ENCODE assay signal across 8 cellular contexts in genomic region chr9:38024036-38024681, GRCh38. TPM values are rescaled to one million over a fixed set of nuclear protein-coding genes. Genes with fewer than 3 reads are reported as not detected.
DNase-seq lines count a peak whose midpoint lies in the region; ATAC-seq and TF ChIP-seq lines count a peak whose summit lies in the region.

No MANE protein-coding gene starts in this region.

- in situ Hi-C loops in GM23248 (cut with MboI): no loop called here

- DNase-seq in GM23248 (peak; percentile 80), RPMI7951 (ENCODE audit: low read depth) (peak; percentile 77), foreskin fibroblast (peak; percentile 66 to 83), putamen (ENCODE audit: low spot score) (peak; percentile 89), NCI-H526 treated with DMSO at 0.1 percent for 48 hours (lab: John Stamatoyannopoulos, UW) (no peak), GOT3 (lab: John Stamatoyannopoulos, UW) (no peak), activated T-cell treated with anti-CD3 and anti-CD28 coated beads for 4 hours (no peak)

- no peaks in the 10 kb centered on the region for H3K9me2 ChIP-seq in GM23248 (ENCODE audit: insufficient read depth)

- no peaks in the 10 kb centered on the region for H4K20me1 ChIP-seq in GM23248 (ENCODE audit: insufficient read depth)

- H3K36me3 ChIP-seq in GM23248 (ENCODE audit: low read depth): no peaks in the 10 kb centered on the region

- peak overlapping the region; percentile 93 for H3K27ac ChIP-seq in GM23248

- no peak for ATAC-seq in HG02981 (IDR thresholded peaks at IDR 0.05; ENCODE audit: unreplicated experiment)

- H2AFZ ChIP-seq in GM23248: no peak overlapping the region

- no peak overlapping the region for H3K4me3 ChIP-seq in GM23248
- H3K4me3 ChIP-seq in foreskin fibroblast (ENCODE audit: low read depth in 1 of 2, low read length in 2 of 2): no peak overlapping the region

- peak overlapping the region; percentile 51 for H3K4me2 ChIP-seq in GM23248 (ENCODE audit: unreplicated experiment)

- H3K4me1 ChIP-seq in GM23248 (ENCODE audit: insufficient read depth): peaks cover 55% of the 10 kb centered on the region

- peak overlapping the region; percentile 54 for H3K9ac ChIP-seq in GM23248

- H3K9me3 ChIP-seq in GM23248 (ENCODE audit: low read depth): no peaks in the 10 kb centered on the region

- WGBS in GM23248 (ENCODE audit: low coverage in 1 of 2, low lambda C conversion rate in 2 of 2, missing lambda C conversion rate in 2 of 2), 2 experiments: 26 to 28% methylated on average over 7 of the region's 7 CpGs

- peaks cover 44% of the 10 kb centered on the region for H3F3A ChIP-seq in GM23248 (ENCODE audit: insufficient read depth)

- no peak for TF ChIP-seq CTCF in foreskin fibroblast (IDR thresholded peaks at IDR 0.05; ENCODE audit: low read depth, low read length)

- no peaks in the 10 kb centered on the region for H3K27me3 ChIP-seq in GM23248 (replicated peaks; ENCODE audit: insufficient read depth)

- H3K79me2 ChIP-seq in GM23248 (ENCODE audit: insufficient read depth): peaks cover 89% of the 10 kb centered on the region

RNA-seq across cellular contexts. Expression of gene SHB, which starts 44.9 kb away (rescaled TPM):
- total RNA-seq in GM23248 (2014; rRNA removed; shearing (Covaris generic)): 9.9 and 11.1 TPM in 2 replicates
- polyA plus RNA-seq in GM23248 (2016; fragmentation: Nextera tagmentation; extraction: Ambion mirVana): 3.9 and 4.4 TPM in 2 replicates
- total RNA-seq in RPMI7951 (2014; rRNA removed; shearing (Covaris generic)): 10.0 and 10.7 TPM in 2 replicates

Comparison
In these comparisons a context has a peak if more than half of its experiments do, and no peak if none do; other contexts are left out.
1. DNase-seq: peak in GM23248 (single experiment), RPMI7951 (single experiment), foreskin fibroblast (2 of 2) and putamen (single experiment); none in NCI-H526 treated with DMSO at 0.1 percent for 48 hours (single experiment), GOT3 (single experiment) and activated T-cell treated with anti-CD3 and anti-CD28 coated beads for 4 hours (single experiment).